14 cellular contexts compared by ENCODE assay signal in the genomic region with DNA sequence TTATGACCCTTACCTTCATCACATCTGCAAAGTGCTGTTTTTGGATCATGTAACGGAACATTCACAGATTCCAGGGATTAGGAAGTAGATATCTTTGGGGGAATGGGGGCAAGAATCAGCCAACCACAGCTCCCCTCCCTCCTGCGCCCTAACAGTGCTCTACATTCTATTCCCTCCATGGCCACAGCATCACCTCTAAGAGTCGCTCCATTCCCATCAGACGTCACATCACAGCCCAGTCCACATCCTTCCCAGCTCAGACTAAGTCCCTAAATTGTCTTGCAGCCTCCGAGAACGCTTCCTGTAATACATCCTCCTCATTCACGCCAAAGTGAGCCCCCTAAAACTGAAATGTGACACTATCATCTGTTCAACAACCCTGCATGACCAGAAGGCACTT.
"Had no signal": no experiment of that assay in that cellular context is flagged by ENCODE, and none has a peak within 500 bp of the region (broad histone marks: within the 10 kb centered on the region; RNA-seq: fewer than 3 reads in every experiment).

No MANE protein-coding gene starts in this region.

- H3K4me1 ChIP-seq: esophagus squamous epithelium, tibial artery, uterus had no signal

- H3K27me3 ChIP-seq: uterus had no signal

- H3K4me3 ChIP-seq: esophagus squamous epithelium, lung, mucosa of descending colon, smooth muscle cell, tibial artery, uterus had no signal

- H3K36me3 ChIP-seq: esophagus squamous epithelium, tibial artery, uterus had no signal

- H3K9me3 ChIP-seq: esophagus squamous epithelium, mucosa of descending colon, tibial artery, uterus had no signal

- H3K27ac ChIP-seq: esophagus squamous epithelium, tibial artery, uterus, VCaP had no signal

- DNase-seq: activated CD4-positive, alpha-beta T cell treated with anti-CD3 and anti-CD28 coated beads for 4 hours; activated naive CD4-positive, alpha-beta T cell treated with anti-CD3 and anti-CD28 coated beads for 36 hours; esophagus squamous epithelium; foreskin fibroblast; glutamatergic neuron; left colon; mucosa of descending colon; naive thymus-derived CD8-positive, alpha-beta T cell; right cardiac atrium; tibial artery; uterus had no signal
